Comparison of ENCODE assay signal across 22 cellular contexts in the genomic region with DNA sequence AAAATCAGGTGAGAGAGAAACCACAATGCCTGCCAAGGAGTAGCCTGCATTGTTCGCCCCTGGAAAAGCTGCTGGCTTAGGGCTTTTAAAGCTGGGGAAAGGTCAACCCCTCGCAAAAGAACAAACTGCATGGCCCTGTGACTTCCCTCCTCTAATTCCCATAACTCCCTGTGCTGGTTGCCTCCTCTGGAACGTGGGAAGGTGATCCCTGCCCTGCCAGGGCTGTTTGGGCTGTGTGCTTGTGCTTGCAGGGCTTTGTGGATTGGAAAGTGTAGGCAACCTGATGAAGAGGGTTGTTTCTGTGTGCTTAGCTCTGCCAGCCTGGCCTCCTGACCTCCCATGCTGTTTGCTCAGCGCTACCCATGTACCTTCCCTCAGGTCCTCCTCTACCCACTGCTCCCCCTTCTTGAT.
DNase-seq lines count a peak whose midpoint lies in the region; ATAC-seq and TF ChIP-seq lines count a peak whose summit lies in the region.
"Had no signal": no experiment of that assay in that cellular context is flagged by ENCODE, and none has a peak within 500 bp of the region (broad histone marks: within the 10 kb centered on the region; RNA-seq: fewer than 3 reads in every experiment).

No MANE protein-coding gene starts in this region.

- POLR2A ChIA-PET in PC-3 (lab: Charles Lee; ENCODE audit: unreplicated experiment): no interaction called here

- ATAC-seq in heart right ventricle: peak in 7 of 8 donors; percentile 36 to 66 (median 48)
- no peak for ATAC-seq in Right ventricle myocardium inferior
- ATAC-seq in naive B cell (ENCODE audit: low read depth in 2 of 2): no peak
- no peak for ATAC-seq in GM21390 (IDR thresholded peaks at IDR 0.05; ENCODE audit: unreplicated experiment)
- no peak for ATAC-seq in PC-3
- ATAC-seq: natural killer cell had no signal

- H3K27ac ChIP-seq in heart right ventricle: peak overlapping the region in 5 of 10 donors; percentile 29 to 60 (median 50)
- H3K27ac ChIP-seq in esophagus (ENCODE audit: low read depth in 2 of 2, low read length in 1 of 2): peak overlapping the region; percentile 50 to 69
- peak overlapping the region; percentile 18 for H3K27ac ChIP-seq in vagina
- H3K27ac ChIP-seq in PC-3 (ENCODE audit: low read length): no peak overlapping the region
- H3K27ac ChIP-seq: ascending aorta, KMS-11, WERI-Rb-1 had no signal

- H3K9me3 ChIP-seq in heart right ventricle (no peaks in the 10 kb centered on the region), esophagus (ENCODE audit: control insufficient read depth in 2 of 2, insufficient read depth in 1 of 2, low read depth in 1 of 2, low read length in 1 of 2) (no peaks in the 10 kb centered on the region), vagina (no peaks in the 10 kb centered on the region), PC-3 (ENCODE audit: low read length) (no peaks in the 10 kb centered on the region)
- H3K9me3 ChIP-seq: ascending aorta, prostate gland had no signal

- H3K4me1 ChIP-seq in heart right ventricle: peaks cover 0 to 61% (median 21%) of the 10 kb centered on the region in 9 donors
- H3K4me1 ChIP-seq in esophagus (ENCODE audit: control insufficient read depth in 2 of 2, insufficient read depth in 2 of 2, low read length in 1 of 2): peaks cover 0 to 8% of the 10 kb centered on the region in 2 donors
- peaks cover 11% of the 10 kb centered on the region for H3K4me1 ChIP-seq in vagina
- no peaks in the 10 kb centered on the region for H3K4me1 ChIP-seq in PC-3 (ENCODE audit: insufficient read depth, low read length)
- H3K4me1 ChIP-seq: ascending aorta, prostate gland had no signal

- H3K9ac ChIP-seq in PC-3 (ENCODE audit: low read length): no peak overlapping the region
- H3K9ac ChIP-seq: KMS-11 had no signal

- H3K27me3 ChIP-seq in heart right ventricle: no peaks in the 10 kb centered on the region
- no peaks in the 10 kb centered on the region for H3K27me3 ChIP-seq in esophagus (ENCODE audit: control insufficient read depth in 1 of 2, insufficient read depth in 2 of 2, low read length in 2 of 2)
- no peaks in the 10 kb centered on the region for H3K27me3 ChIP-seq in vagina
- H3K27me3 ChIP-seq in PC-3 (ENCODE audit: low read length): no peaks in the 10 kb centered on the region
- H3K27me3 ChIP-seq: ascending aorta had no signal

- no peaks in the 10 kb centered on the region for H4K20me1 ChIP-seq in PC-3 (ENCODE audit: low read length)

- DNase-seq in heart right ventricle (no peak), Right ventricle myocardium inferior (ENCODE audit: missing footprints) (no peak), naive B cell (no peak), vagina (ENCODE audit: extremely low spot score in 2 of 2) (no peak), PC-3 (no peak)
- DNase-seq in activated CD4-positive, alpha-beta T cell treated with anti-CD3 and anti-CD28 coated beads, Interleukin-2, amount 50 U/mL, for 48 hours: no peak
- DNase-seq: ACHN; activated CD4-positive, alpha-beta memory T cell treated with anti-CD3 and anti-CD28 coated beads, Interleukin-2, amount 10 ng/mL, durations not matched to agents 7 days and 5 days; activated naive CD4-positive, alpha-beta T cell treated with Interleukin-2 at 50 U/mL for 16 hours; CD4-positive, alpha-beta T cell; DMS79 treated with DMSO at 0.1 percent for 48 hours; mesenchymal stem cell; natural killer cell; NCI-H1048; NCI-H2029 treated with DMSO at 0.1 percent for 48 hours had no signal

- H3K36me3 Mint-ChIP-seq in naive B cell: no peaks in the 10 kb centered on the region
- H3K36me3 Mint-ChIP-seq: natural killer cell had no signal

- H2AFZ ChIP-seq in PC-3 (ENCODE audit: low read length): no peak overlapping the region

- intact Hi-C loops in heart right ventricle (cut with DNase I) (loop anchor here in 3 of 10 donors (10.0 kb wide), 1 partner anchor 142 kb away; a partner anchor contains a TSS), Right ventricle myocardium inferior (cut with DNase I) (no loop called here), vagina (cut with DNase I) (no loop called here), PC-3 (cut with micrococcal nuclease) (no loop called here)

- TF ChIP-seq CTCF in heart right ventricle (IDR thresholded peaks at IDR 0.05) (no peak), vagina (IDR thresholded peaks at IDR 0.05) (no peak), PC-3 (conservative IDR thresholded peaks at IDR 0.05; ENCODE audit: low read depth, low read length) (no peak)

- H3K9me2 ChIP-seq in PC-3 (replicated peaks; ENCODE audit: low read length): no peaks in the 10 kb centered on the region

- no TSS peak for BruUV-seq in PC-3 (replicated peaks; lab: Mats Ljungman, UMichigan)

- CTCF ChIA-PET in PC-3 (lab: Charles Lee): no interaction called here

- H3K79me2 ChIP-seq in PC-3 (ENCODE audit: low read length): no peaks in the 10 kb centered on the region

- H3K27me3 Mint-ChIP-seq in naive B cell: no peaks in the 10 kb centered on the region
- H3K27me3 Mint-ChIP-seq: activated CD4-positive, alpha-beta memory T cell treated with anti-CD3 and anti-CD28 coated beads, Interleukin-2, amount 10 ng/mL, durations not matched to agents 7 days and 5 days; CD4-positive, alpha-beta T cell had no signal

- peak overlapping the region; percentile 65 to 94 (median 86) for H3K27ac Mint-ChIP-seq in naive B cell
- H3K27ac Mint-ChIP-seq: activated CD4-positive, alpha-beta memory T cell treated with anti-CD3 and anti-CD28 coated beads, Interleukin-2, amount 10 ng/mL, durations not matched to agents 7 days and 5 days; CD4-positive, alpha-beta T cell; natural killer cell had no signal

- no peaks in the 10 kb centered on the region for H3K36me3 ChIP-seq in heart right ventricle
- H3K36me3 ChIP-seq in esophagus (ENCODE audit: control insufficient read depth in 2 of 2, insufficient read depth in 2 of 2, low read length in 1 of 2): no peaks in the 10 kb centered on the region
- no peaks in the 10 kb centered on the region for H3K36me3 ChIP-seq in vagina
- H3K36me3 ChIP-seq in PC-3 (ENCODE audit: low read depth, low read length): no peaks in the 10 kb centered on the region
- H3K36me3 ChIP-seq: ascending aorta, prostate gland, WERI-Rb-1 had no signal

- no peak for TF ChIP-seq POLR2A in vagina (IDR thresholded peaks at IDR 0.05)

- no peaks in the 10 kb centered on the region for H3F3A ChIP-seq in PC-3 (ENCODE audit: low read length, unreplicated experiment)

- WGBS in heart right ventricle, 2 donors: 47 to 50% methylated on average over 4 of the region's 4 CpGs
- WGBS in esophagus, 2 donors: 38 to 41% methylated on average over 4 of the region's 4 CpGs

- peaks cover 0 to 6% (median 0%) of the 10 kb centered on the region in 7 donors for H3K9me3 Mint-ChIP-seq in naive B cell
- H3K9me3 Mint-ChIP-seq: CD4-positive, alpha-beta T cell; natural killer cell; T-helper 1 cell treated with Interleukin-12 subunit alpha and Interleukin-12 subunit beta and Interleukin-4 antibody, amounts not matched to agents 30 μg/mL and 1 μg/mL, for 36 hours had no signal

- H3K4me3 ChIP-seq in heart right ventricle (no peak overlapping the region), esophagus (ENCODE audit: low read depth in 1 of 2, low read length in 2 of 2) (no peak overlapping the region), vagina (no peak overlapping the region), PC-3 (ENCODE audit: low read length) (no peak overlapping the region)
- H3K4me3 ChIP-seq: ascending aorta, prostate gland had no signal

- no peak overlapping the region for H3K4me2 ChIP-seq in PC-3 (ENCODE audit: low read length)
- H3K4me2 ChIP-seq: KMS-11 had no signal

- peak overlapping the region in 7 of 8 donors; percentile 35 to 87 (median 68) for H3K4me3 Mint-ChIP-seq in naive B cell
- H3K4me3 Mint-ChIP-seq: activated CD4-positive, alpha-beta memory T cell treated with anti-CD3 and anti-CD28 coated beads, Interleukin-2, amount 10 ng/mL, durations not matched to agents 7 days and 5 days; CD4-positive, alpha-beta T cell; natural killer cell; T-helper 1 cell treated with Interleukin-12 subunit alpha and Interleukin-12 subunit beta and Interleukin-4 antibody, amounts not matched to agents 30 μg/mL and 1 μg/mL, for 36 hours had no signal

- peaks cover 58 to 79% (median 71%) of the 10 kb centered on the region in 3 donors for H3K4me1 Mint-ChIP-seq in naive B cell
- H3K4me1 Mint-ChIP-seq: activated CD4-positive, alpha-beta memory T cell treated with anti-CD3 and anti-CD28 coated beads, Interleukin-2, amount 10 ng/mL, durations not matched to agents 7 days and 5 days; natural killer cell had no signal

Comparison
In these comparisons a context has a peak if more than half of its experiments do, and no peak if none do; other contexts are left out.
1. ATAC-seq: peak in heart right ventricle (7 of 8); none in Right ventricle myocardium inferior (single experiment), naive B cell (0 of 2), GM21390 (single experiment) and PC-3 (single experiment).